8 cellular contexts compared by ENCODE assay signal in the genomic region with DNA sequence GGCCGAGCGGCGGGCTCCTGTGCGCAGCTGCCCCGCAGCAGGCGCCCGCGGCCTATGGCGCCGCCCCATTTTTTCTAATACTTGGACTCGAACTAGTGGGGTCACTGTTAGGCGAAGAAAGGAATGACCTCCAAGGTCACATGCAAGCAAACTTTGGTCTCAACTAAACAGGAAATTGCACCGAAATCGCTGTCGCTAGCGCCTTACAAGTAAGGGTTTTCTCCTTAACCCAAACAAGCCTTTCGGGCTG. TPM values are rescaled to one million over a fixed set of nuclear protein-coding genes. Genes with fewer than 3 reads are reported as not detected.
DNase-seq lines count a peak whose midpoint lies in the region; ATAC-seq and TF ChIP-seq lines count a peak whose summit lies in the region.

No MANE protein-coding gene starts in this region.

- WGBS in lower leg skin, 2 donors: 26 to 32% methylated on average over 17 of the region's 17 CpGs

- peak in 1 of 10 experiments; percentile 7 for DNase-seq in CD4-positive, alpha-beta T cell
- peak; percentile 39 to 76 (median 72) for DNase-seq in Peyer's patch
- peak in 5 of 10 donors; percentile 8 to 56 (median 32) for DNase-seq in dorsolateral prefrontal cortex
- peak; percentile 31 to 86 for DNase-seq in lower leg skin (ENCODE audit: low spot score in 2 of 2)
- peak; percentile 28 to 65 for DNase-seq in tibial artery
- no peak for DNase-seq in T-helper 9 cell

- H3K27me3 ChIP-seq in CD4-positive, alpha-beta T cell (ENCODE audit: control insufficient read depth, insufficient read depth, low read length): no peaks in the 10 kb centered on the region
- no peaks in the 10 kb centered on the region for H3K27me3 ChIP-seq in Peyer's patch
- no peaks in the 10 kb centered on the region for H3K27me3 ChIP-seq in dorsolateral prefrontal cortex
- no peaks in the 10 kb centered on the region for H3K27me3 ChIP-seq in tibial artery

- TF ChIP-seq CTCF in CD4-positive, alpha-beta T cell (IDR thresholded peaks at IDR 0.05): no peak
- no peak for TF ChIP-seq CTCF in Peyer's patch (IDR thresholded peaks at IDR 0.05)
- TF ChIP-seq CTCF in dorsolateral prefrontal cortex (IDR thresholded peaks at IDR 0.05 in 54 of 56, conservative IDR thresholded peaks at IDR 0.05 in 2 of 56; ENCODE audit: low read depth in 1 of 56, partially characterized antibody in 56 of 56): peak in 5 of 56 donors; percentile 2 to 25 (median 12)
- no peak for TF ChIP-seq CTCF in lower leg skin (IDR thresholded peaks at IDR 0.05)
- TF ChIP-seq CTCF in tibial artery (IDR thresholded peaks at IDR 0.05): no peak

- H3K4me3 ChIP-seq in Peyer's patch (peak overlapping the region; percentile 66 to 96 (median 79)), dorsolateral prefrontal cortex (peak overlapping the region; percentile 68 to 98 (median 88)), lower leg skin (ENCODE audit: low read depth, poor library complexity, severe bottlenecking) (peak overlapping the region; percentile 71), tibial artery (peak overlapping the region; percentile 71 to 76)

- intact Hi-C loops in CD4-positive, alpha-beta T cell (cut with DNase I, micrococcal nuclease): loop anchor here (5.0 to 10.0 kb wide), 4 partner anchors 61 to 868 kb away; a partner anchor contains a TSS
- intact Hi-C loops in dorsolateral prefrontal cortex (cut with DNase I): loop anchor here in 1 of 2 donors (2.0 to 5.0 kb wide), 2 partner anchors 44 to 326 kb away; a partner anchor contains a TSS
- intact Hi-C loops in lower leg skin (cut with DNase I; ENCODE audit: low total_unique reads): no loop called here
- intact Hi-C loops in tibial artery (cut with DNase I; ENCODE audit: low total_unique reads): loop anchor here (10.0 kb wide), 3 partner anchors 328 to 562 kb away; a partner anchor contains a TSS

- TF ChIP-seq POLR2A in Peyer's patch (IDR thresholded peaks at IDR 0.05) (no peak), lower leg skin (IDR thresholded peaks at IDR 0.05) (no peak)

- H3K27ac Mint-ChIP-seq in CD4-positive, alpha-beta T cell: peak overlapping the region; percentile 87

- ATAC-seq in CD4-positive, alpha-beta T cell (ENCODE audit: poor library complexity): no peak
- peak; percentile 31 for ATAC-seq in GM18909 (IDR thresholded peaks at IDR 0.05; ENCODE audit: poor library complexity, unreplicated experiment)
- peak; percentile 26 for ATAC-seq in HG03135 (IDR thresholded peaks at IDR 0.05; ENCODE audit: unreplicated experiment)

- peaks cover 61% of the 10 kb centered on the region for H3K4me1 Mint-ChIP-seq in CD4-positive, alpha-beta T cell (ENCODE audit: low read depth)

- H3K36me3 ChIP-seq in Peyer's patch (no peaks in the 10 kb centered on the region), tibial artery (no peaks in the 10 kb centered on the region)

- peak overlapping the region; percentile 90 for H3K27ac ChIP-seq in CD4-positive, alpha-beta T cell (ENCODE audit: low read depth, low read length)
- H3K27ac ChIP-seq in Peyer's patch: peak overlapping the region; percentile 94 to 100 (median 98)
- H3K27ac ChIP-seq in dorsolateral prefrontal cortex: peak overlapping the region; percentile 73 to 99 (median 95)
- H3K27ac ChIP-seq in tibial artery: peak overlapping the region; percentile 93 to 97

- peaks cover 9% of the 10 kb centered on the region for H3K9me3 Mint-ChIP-seq in CD4-positive, alpha-beta T cell

- H3K4me3 Mint-ChIP-seq in CD4-positive, alpha-beta T cell: peak overlapping the region; percentile 100

- H3K4me1 ChIP-seq in Peyer's patch: peaks cover 0 to 14% (median 7%) of the 10 kb centered on the region in 4 donors
- peaks cover 0 to 14% (median 5%) of the 10 kb centered on the region in 4 donors for H3K4me1 ChIP-seq in tibial artery

- CTCF ChIA-PET in CD4-positive, alpha-beta T cell (lab: Charles Lee): no interaction called here

- H3K36me3 Mint-ChIP-seq in CD4-positive, alpha-beta T cell (ENCODE audit: low read depth): peaks cover 43% of the 10 kb centered on the region

- POLR2A ChIA-PET in CD4-positive, alpha-beta T cell (lab: Charles Lee): interaction anchor here (0.6 kb wide), 1 partner anchor 9 kb away, joined by 3 read pairs; no protein-coding TSS in a partner anchor

- H3K27me3 Mint-ChIP-seq in CD4-positive, alpha-beta T cell: no peaks in the 10 kb centered on the region

- H3K9me3 ChIP-seq in CD4-positive, alpha-beta T cell (ENCODE audit: control insufficient read depth, low read length): no peaks in the 10 kb centered on the region
- H3K9me3 ChIP-seq in Peyer's patch (no peaks in the 10 kb centered on the region), tibial artery (peaks cover 0 to 5% (median 0%) of the 10 kb centered on the region in 3 donors)

RNA-seq across cellular contexts. Expression of a gene that starts 0.3 kb away (rescaled TPM):
- total RNA-seq in CD4-positive, alpha-beta T cell: 1 to 10 TPM; 5.7 to 6.2 TPM
- total RNA-seq in Peyer's patch (100 to 1,000 TPM in 3 of 4 donors, 10 to 100 TPM in 1; 97.4 to 257 (median 143) TPM), dorsolateral prefrontal cortex (10 to 100 TPM; 19.4 to 71.0 (median 31.6) TPM), lower leg skin (10 to 100 TPM; 27.0 to 72.7 (median 35.0) TPM)
